Comparison of ENCODE assay signal across 15 cellular contexts in genomic region chr4:87117051-87117729, GRCh38.
DNase-seq lines count a peak whose midpoint lies in the region; ATAC-seq, FAIRE-seq and TF ChIP-seq lines count a peak whose summit lies in the region.
"Had no signal": no experiment of that assay in that cellular context is flagged by ENCODE, and none has a peak within 500 bp of the region (broad histone marks: within the 10 kb centered on the region; RNA-seq: fewer than 3 reads in every experiment).

No MANE protein-coding gene starts in this region.

- no peaks in the 10 kb centered on the region for H3K27me3 ChIP-seq in esophagus muscularis mucosa
- H3K27me3 ChIP-seq in lower lobe of right lung (ENCODE audit: low read depth), result no peaks in the 10 kb centered on the region
- no peaks in the 10 kb centered on the region for H3K27me3 ChIP-seq in stomach smooth muscle (ENCODE audit: control insufficient read depth in 1 of 2, insufficient read depth in 2 of 2, low read length in 2 of 2)

- H3K4me1 ChIP-seq in esophagus muscularis mucosa (peaks cover 47 to 69% (median 65%) of the 10 kb centered on the region in 4 donors), lower lobe of right lung (peaks cover 33% of the 10 kb centered on the region), stomach smooth muscle (ENCODE audit: control insufficient read depth, insufficient read depth, low read length) (peaks cover 46% of the 10 kb centered on the region)

- FAIRE-seq in frontal cortex (lab: Jason Lieb, UNC), result no peak
- FAIRE-seq: G401.6 had no signal

- peaks cover 7% of the 10 kb centered on the region for H3K4me1 Mint-ChIP-seq in activated T-helper 1 cell treated with anti-CD3 and anti-CD28 coated beads, Interleukin-12 subunit alpha, Interleukin-12 subunit beta, Interleukin-2, Interleukin-4 antibody, amounts not matched to agents 30 ng/mL and 10 ng/mL and 1 ng/mL, durations not matched to agents 14 hours and 24 hours and 36 hours (ENCODE audit: low read depth)

- intact Hi-C loops in esophagus muscularis mucosa (cut with DNase I) (no loop called here), lower lobe of right lung (cut with DNase I) (no loop called here)
- intact Hi-C loops in activated T-helper 1 cell treated with anti-CD3 and anti-CD28 coated beads, Interleukin-12 subunit alpha, Interleukin-12 subunit beta, Interleukin-2, Interleukin-4 antibody, amounts not matched to agents 30 ng/mL and 10 ng/mL and 1 ng/mL, durations not matched to agents 14 hours and 24 hours and 36 hours (cut with micrococcal nuclease), result no loop called here

- TF ChIP-seq EP300 in esophagus muscularis mucosa (IDR thresholded peaks at IDR 0.05), result no peak

- WGBS in esophagus muscularis mucosa, result 63% methylated on average over 8 of the region's 8 CpGs

- peak overlapping the region in 1 of 2 donors; percentile 42 for H3K9ac ChIP-seq in stomach smooth muscle (ENCODE audit: low read length in 2 of 2)

- H3K9me3 Mint-ChIP-seq in activated T-helper 1 cell treated with anti-CD3 and anti-CD28 coated beads, Interleukin-12 subunit alpha, Interleukin-12 subunit beta, Interleukin-2, Interleukin-4 antibody, amounts not matched to agents 30 ng/mL and 10 ng/mL and 1 ng/mL, durations not matched to agents 14 hours and 24 hours and 36 hours, result no peaks in the 10 kb centered on the region
- H3K9me3 Mint-ChIP-seq: CD14-positive monocyte; stimulated activated naive CD8-positive, alpha-beta T cell treated with anti-CD3 and anti-CD28 coated beads, Interleukin-15, Interleukin-2, amounts not matched to agents 100 ng/mL and 50 ng/mL, for 24 hours had no signal

- no peak for TF ChIP-seq POLR2A in esophagus muscularis mucosa (IDR thresholded peaks at IDR 0.05; ENCODE audit: low read depth)

- H3K36me3 Mint-ChIP-seq in activated T-helper 1 cell treated with anti-CD3 and anti-CD28 coated beads, Interleukin-12 subunit alpha, Interleukin-12 subunit beta, Interleukin-2, Interleukin-4 antibody, amounts not matched to agents 30 ng/mL and 10 ng/mL and 1 ng/mL, durations not matched to agents 14 hours and 24 hours and 36 hours (ENCODE audit: low read depth), result peaks cover 20% of the 10 kb centered on the region

- peak overlapping the region; percentile 82 to 89 (median 86) for H3K27ac ChIP-seq in esophagus muscularis mucosa (replicated peaks in 1 of 4)
- peak overlapping the region; percentile 37 for H3K27ac ChIP-seq in lower lobe of right lung
- H3K27ac ChIP-seq in stomach smooth muscle (ENCODE audit: low read length), result peak overlapping the region; percentile 97

- peak; percentile 31 to 41 for ATAC-seq in lower lobe of right lung
- ATAC-seq in activated CD4-positive, CD25-positive, alpha-beta regulatory T cell treated with anti-CD3 and anti-CD28 coated beads, Interleukin-2, amount 50 U/mL, for 24 hours, result no peak

- DNase-seq in NCI-H2196 treated with DMSO at 0.1 percent for 48 hours (lab: John Stamatoyannopoulos, UW; ENCODE audit: unreplicated experiment), result peak; percentile 30
- DNase-seq in esophagus muscularis mucosa (ENCODE audit: extremely low spot score), result no peak
- DNase-seq in lower lobe of right lung, result no peak
- no peak for DNase-seq in activated T-helper 1 cell treated with anti-CD3 and anti-CD28 coated beads, Interleukin-12 subunit alpha, Interleukin-12 subunit beta, Interleukin-2, Interleukin-4 antibody, amounts not matched to agents 30 ng/mL and 10 ng/mL and 1 ng/mL, durations not matched to agents 14 hours and 24 hours and 36 hours (ENCODE audit: low spot score)
- no peak for DNase-seq in frontal cortex (ENCODE audit: low spot score in 2 of 2)
- no peak for DNase-seq in putamen (ENCODE audit: low spot score)
- DNase-seq: activated effector memory CD4-positive, alpha-beta T cell treated with Interleukin-2 at 50 U/mL for 16 hours; KG1; NCI-H1930; stimulated activated CD4-positive, alpha-beta T cell treated with anti-CD3 and anti-CD28 coated beads, Interleukin-2, amount 100 ng/mL, for 48 hours had no signal

- H3K4me3 ChIP-seq in esophagus muscularis mucosa (no peak overlapping the region), lower lobe of right lung (no peak overlapping the region), stomach smooth muscle (ENCODE audit: low read length in 2 of 2) (peak overlapping the region in 1 of 2 donors; percentile 35)

- H3K4me3 Mint-ChIP-seq in activated T-helper 1 cell treated with anti-CD3 and anti-CD28 coated beads, Interleukin-12 subunit alpha, Interleukin-12 subunit beta, Interleukin-2, Interleukin-4 antibody, amounts not matched to agents 30 ng/mL and 10 ng/mL and 1 ng/mL, durations not matched to agents 14 hours and 24 hours and 36 hours, result no peak overlapping the region
- H3K4me3 Mint-ChIP-seq: CD14-positive monocyte; stimulated activated naive CD8-positive, alpha-beta T cell treated with anti-CD3 and anti-CD28 coated beads, Interleukin-15, Interleukin-2, amounts not matched to agents 100 ng/mL and 50 ng/mL, for 24 hours had no signal

- H3K36me3 ChIP-seq in esophagus muscularis mucosa, result peaks cover 15 to 74% (median 39%) of the 10 kb centered on the region in 4 donors
- peaks cover 80% of the 10 kb centered on the region for H3K36me3 ChIP-seq in lower lobe of right lung
- H3K36me3 ChIP-seq in stomach smooth muscle (ENCODE audit: control insufficient read depth in 2 of 2, insufficient read depth in 2 of 2, low read length in 2 of 2), result peaks cover 15 to 24% of the 10 kb centered on the region in 2 donors

- TF ChIP-seq CTCF in esophagus muscularis mucosa (IDR thresholded peaks at IDR 0.05) (no peak), lower lobe of right lung (IDR thresholded peaks at IDR 0.05) (no peak)

- no peak overlapping the region for H3K27ac Mint-ChIP-seq in activated T-helper 1 cell treated with anti-CD3 and anti-CD28 coated beads, Interleukin-12 subunit alpha, Interleukin-12 subunit beta, Interleukin-2, Interleukin-4 antibody, amounts not matched to agents 30 ng/mL and 10 ng/mL and 1 ng/mL, durations not matched to agents 14 hours and 24 hours and 36 hours
- H3K27ac Mint-ChIP-seq: stimulated activated naive CD8-positive, alpha-beta T cell treated with anti-CD3 and anti-CD28 coated beads, Interleukin-15, Interleukin-2, amounts not matched to agents 100 ng/mL and 50 ng/mL, for 24 hours had no signal

- H3K9me3 ChIP-seq in esophagus muscularis mucosa (no peaks in the 10 kb centered on the region), lower lobe of right lung (no peaks in the 10 kb centered on the region), stomach smooth muscle (ENCODE audit: control insufficient read depth in 2 of 2, low read length in 2 of 2) (no peaks in the 10 kb centered on the region)

- H3K27me3 Mint-ChIP-seq in activated T-helper 1 cell treated with anti-CD3 and anti-CD28 coated beads, Interleukin-12 subunit alpha, Interleukin-12 subunit beta, Interleukin-2, Interleukin-4 antibody, amounts not matched to agents 30 ng/mL and 10 ng/mL and 1 ng/mL, durations not matched to agents 14 hours and 24 hours and 36 hours (ENCODE audit: insufficient read depth), result no peaks in the 10 kb centered on the region
- H3K27me3 Mint-ChIP-seq: stimulated activated naive CD8-positive, alpha-beta T cell treated with anti-CD3 and anti-CD28 coated beads, Interleukin-15, Interleukin-2, amounts not matched to agents 100 ng/mL and 50 ng/mL, for 24 hours had no signal

Comparison
In these comparisons a context has a peak if more than half of its experiments do, and no peak if none do; other contexts are left out.
1. H3K27ac ChIP-seq: peak in every context shown above with its lines; median percentile 97 in stomach smooth muscle; 86 in esophagus muscularis mucosa; 37 in lower lobe of right lung.
2. ATAC-seq: peak in lower lobe of right lung (2 of 2); none in activated CD4-positive, CD25-positive, alpha-beta regulatory T cell treated with anti-CD3 and anti-CD28 coated beads, Interleukin-2, amount 50 U/mL, for 24 hours (0 of 2).